Comparison of ENCODE assay signal across 8 cellular contexts in the genomic region with DNA sequence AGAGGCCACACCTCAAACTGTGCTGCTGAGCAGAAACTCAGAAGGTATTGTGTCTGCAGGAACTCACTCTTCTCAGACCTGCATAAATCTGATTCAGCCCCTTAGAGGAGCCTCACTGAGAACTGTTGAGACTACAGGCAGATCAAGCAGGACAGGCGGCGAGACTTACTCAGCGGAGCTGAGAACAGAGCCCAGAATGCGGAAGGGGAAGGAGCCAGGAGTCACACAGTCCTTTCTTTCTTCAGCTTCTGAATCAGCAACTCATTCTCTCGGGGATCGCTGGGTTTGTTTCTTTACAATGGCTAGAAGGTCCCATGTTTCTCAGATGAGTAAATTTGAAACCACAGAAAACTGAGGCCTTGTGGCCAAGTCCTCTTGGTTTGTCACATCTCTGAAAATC. TPM values are rescaled to one million over a fixed set of nuclear protein-coding genes. Genes with fewer than 3 reads are reported as not detected.
DNase-seq lines count a peak whose midpoint lies in the region; ATAC-seq and TF ChIP-seq lines count a peak whose summit lies in the region.

No MANE protein-coding gene starts in this region.

- H3K27me3 ChIP-seq in ACC112 (ENCODE audit: insufficient read depth, low read length) (no peaks in the 10 kb centered on the region), trophoblast cell (ENCODE audit: insufficient read depth, low read length) (no peaks in the 10 kb centered on the region)

- H3K27ac Mint-ChIP-seq in T-helper 17 cell = no peak overlapping the region

- H3K36me3 ChIP-seq in ACC112 (ENCODE audit: insufficient read depth, low read length) (no peaks in the 10 kb centered on the region), trophoblast cell (ENCODE audit: control insufficient read depth in 1 of 2, insufficient read depth in 2 of 2, low read length in 2 of 2) (no peaks in the 10 kb centered on the region)

- TF ChIP-seq CTCF in fibroblast of the aortic adventitia (IDR thresholded peaks at IDR 0.05; ENCODE audit: insufficient read depth, low read length) = no peak

- peaks cover 58% of the 10 kb centered on the region for H3K27me3 Mint-ChIP-seq in T-helper 17 cell

- peak overlapping the region; percentile 51 for H2BK12ac ChIP-seq in trophoblast cell (ENCODE audit: low read length)

- H4K12ac ChIP-seq in trophoblast cell (ENCODE audit: low read depth, low read length) = no peak overlapping the region

- H3K79me2 ChIP-seq in ACC112 (ENCODE audit: control insufficient read depth, insufficient read depth, low read length, unreplicated experiment) = no peaks in the 10 kb centered on the region
- H3K79me2 ChIP-seq in trophoblast cell (ENCODE audit: control insufficient read depth, insufficient read depth, low read length, poor library complexity) = no peaks in the 10 kb centered on the region

- peak overlapping the region; percentile 16 for H3K14ac ChIP-seq in trophoblast cell (ENCODE audit: low read length)

- H3K36me3 Mint-ChIP-seq in T-helper 17 cell (ENCODE audit: low read depth) = peaks cover 2% of the 10 kb centered on the region

- no peak for DNase-seq in T-helper 17 cell
- DNase-seq in fibroblast of the aortic adventitia (ENCODE audit: low read depth) = peak; percentile 92
- peak; percentile 94 to 95 for DNase-seq in trophoblast cell
- no peak for DNase-seq in NCI-H2227 (lab: John Stamatoyannopoulos, UW; ENCODE audit: unreplicated experiment)
- DNase-seq in HUDEP-2 (lab: John Stamatoyannopoulos, UW; ENCODE audit: unreplicated experiment in 76 of 76) = no peak

- H3K79me1 ChIP-seq in trophoblast cell (ENCODE audit: low read length) = peaks cover 15% of the 10 kb centered on the region

- H4K8ac ChIP-seq in trophoblast cell (ENCODE audit: low read depth, low read length) = peak overlapping the region; percentile 17

- H3K27ac ChIP-seq in ACC112 (ENCODE audit: low read depth, low read length) (peak overlapping the region; percentile 96), trophoblast cell (ENCODE audit: low read depth, low read length) (peak overlapping the region; percentile 66)

- H3K4ac ChIP-seq in trophoblast cell (ENCODE audit: low read depth, low read length) = no peak overlapping the region

- no peak overlapping the region for H3K4me2 ChIP-seq in trophoblast cell (ENCODE audit: low read length)

- peak overlapping the region; percentile 15 for H4K91ac ChIP-seq in trophoblast cell (ENCODE audit: low read depth, low read length)

- no peak overlapping the region for H2AK5ac ChIP-seq in trophoblast cell (ENCODE audit: low read length)

- peak overlapping the region; percentile 22 for H2BK5ac ChIP-seq in trophoblast cell (ENCODE audit: low read depth, low read length, poor library complexity)

- H3K4me1 Mint-ChIP-seq in T-helper 17 cell = peaks cover 8% of the 10 kb centered on the region

- no CpG with 5 or more reads among the region's 6 CpGs for WGBS in trophoblast cell (ENCODE audit: extremely low coverage, insufficient coverage, insufficient read length)

- H3K4me3 ChIP-seq in ACC112 (ENCODE audit: low read depth, low read length) = peak overlapping the region; percentile 41
- no peak overlapping the region for H3K4me3 ChIP-seq in fibroblast of the aortic adventitia (ENCODE audit: low read depth, low read length)
- H3K4me3 ChIP-seq in trophoblast cell (ENCODE audit: low read depth, low read length) = no peak overlapping the region

- H3K4me1 ChIP-seq in ACC112 (ENCODE audit: control insufficient read depth, insufficient read depth, low read length, unreplicated experiment) = peaks cover 71% of the 10 kb centered on the region
- peaks cover 12 to 26% of the 10 kb centered on the region in 2 experiments for H3K4me1 ChIP-seq in trophoblast cell (ENCODE audit: control insufficient read depth in 1 of 2, insufficient read depth in 2 of 2, low read length in 2 of 2)

- no peak overlapping the region for H3K23ac ChIP-seq in trophoblast cell (ENCODE audit: low read length)

- H2AFZ ChIP-seq in ACC112 (ENCODE audit: low read length, unreplicated experiment) (peak overlapping the region; percentile 36), trophoblast cell (ENCODE audit: insufficient read depth, low read length, poor library complexity) (no peak overlapping the region)

- no peak overlapping the region for H3K9ac ChIP-seq in trophoblast cell (ENCODE audit: low read length)

- ATAC-seq in GM18867 (IDR thresholded peaks at IDR 0.05; ENCODE audit: unreplicated experiment) = peak; percentile 93
- peak; percentile 96 for ATAC-seq in HG02981 (IDR thresholded peaks at IDR 0.05; ENCODE audit: unreplicated experiment)
- ATAC-seq in T-helper 17 cell = peak; percentile 64

- no peak overlapping the region for H3K4me3 Mint-ChIP-seq in T-helper 17 cell

- H2BK120ac ChIP-seq in trophoblast cell (ENCODE audit: insufficient read depth, low read length, poor library complexity) = no peak overlapping the region

- H3K9me3 ChIP-seq in T-helper 17 cell (ENCODE audit: control insufficient read depth, low read length, poor library complexity, severe bottlenecking) (no peaks in the 10 kb centered on the region), trophoblast cell (ENCODE audit: insufficient read depth, low read depth, low read length) (no peaks in the 10 kb centered on the region)

- H3K18ac ChIP-seq in trophoblast cell (ENCODE audit: low read length) = no peak overlapping the region

RNA-seq across cellular contexts. Expression of a gene that starts 23.0 kb away (rescaled TPM):
- 10 to 100 TPM in 1 of 2 donors, 1 to 10 TPM in 1; 6.2 to 14.0 TPM for total RNA-seq in T-helper 17 cell
- total RNA-seq in fibroblast of the aortic adventitia (ENCODE audit: low replicate concordance) = 19.1 and 244 TPM in 2 replicates
- polyA plus RNA-seq in trophoblast cell (2013) = 10.1 and 10.7 TPM in 2 replicates

Comparison
In these comparisons a context has a peak if more than half of its experiments do, and no peak if none do; other contexts are left out.
1. DNase-seq: peak in fibroblast of the aortic adventitia (single experiment) and trophoblast cell (2 of 2); none in T-helper 17 cell (0 of 3), NCI-H2227 (single experiment) and HUDEP-2 (0 of 76).
2. Peak in every context shown above with its lines, with median percentiles within 50 percentile points of each other: ATAC-seq.